Comparison of ENCODE assay signal across 26 cellular contexts in the genomic region with DNA sequence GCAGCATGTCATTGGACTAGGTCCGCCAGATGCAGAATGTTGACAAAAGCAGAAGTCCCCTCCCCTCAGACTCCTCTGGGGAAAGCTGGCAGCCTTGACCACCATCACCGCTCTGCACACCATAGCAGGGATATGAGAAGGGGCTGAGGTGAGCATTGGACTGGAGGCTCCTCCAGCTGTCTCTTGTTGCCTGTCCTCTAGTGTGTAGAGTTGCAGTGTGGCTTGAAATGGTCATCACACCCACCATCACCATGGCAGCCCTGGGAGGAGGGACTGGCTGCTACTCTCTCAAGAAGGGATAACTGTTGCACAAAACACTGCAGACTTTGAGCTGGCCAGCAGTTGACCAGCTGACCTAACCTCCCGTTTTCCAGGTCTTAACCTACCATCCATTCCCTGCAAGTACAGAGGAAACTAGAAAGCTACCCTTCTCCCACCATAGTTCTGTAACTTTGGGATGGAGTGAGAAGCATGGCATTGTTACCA. TPM values are rescaled to one million over a fixed set of nuclear protein-coding genes. Genes with fewer than 3 reads are reported as not detected.
"Had no signal": no experiment of that assay in that cellular context is flagged by ENCODE, and none has a peak within 500 bp of the region (broad histone marks: within the 10 kb centered on the region; RNA-seq: fewer than 3 reads in every experiment).

No MANE protein-coding gene starts in this region.

- H3K36me3 Mint-ChIP-seq: activated naive CD4-positive, alpha-beta T cell treated with anti-CD3 and anti-CD28 coated beads, Interleukin-2, amount 10 ng/mL, durations not matched to agents 7 days and 5 days; activated naive CD4-positive, alpha-beta T cell treated with anti-CD3 and anti-CD28 coated beads, Interleukin-2, amount 50 U/mL, for 72 hours; activated naive CD8-positive, alpha-beta T cell treated with anti-CD3 and anti-CD28 coated beads, Interleukin-2, amount 10 ng/mL, durations not matched to agents 7 days and 5 days; brain; WTC11 had no signal

- H3K27me3 ChIP-seq: ascending aorta, breast epithelium, cardiac muscle cell, colonic mucosa had no signal

- H3K4me3 ChIP-seq: ascending aorta, breast epithelium, cardiac muscle cell, colonic mucosa had no signal

- H3K4me1 Mint-ChIP-seq: activated naive CD4-positive, alpha-beta T cell treated with anti-CD3 and anti-CD28 coated beads, Interleukin-2, amount 10 ng/mL, durations not matched to agents 7 days and 5 days had no signal

- H3K9me3 Mint-ChIP-seq: activated CD4-positive, alpha-beta memory T cell treated with anti-CD3 and anti-CD28 coated beads, Interleukin-2, amount 10 ng/mL, durations not matched to agents 7 days and 5 days; activated CD4-positive, alpha-beta T cell treated with anti-CD3 and anti-CD28 coated beads, Interleukin-2, amount 10 ng/mL, durations not matched to agents 7 days and 5 days; activated naive CD4-positive, alpha-beta T cell treated with anti-CD3 and anti-CD28 coated beads, Interleukin-2, amount 10 ng/mL, durations not matched to agents 7 days and 5 days; activated naive CD4-positive, alpha-beta T cell treated with anti-CD3 and anti-CD28 coated beads, Interleukin-2, amount 50 U/mL, for 72 hours; activated naive CD8-positive, alpha-beta T cell treated with anti-CD3 and anti-CD28 coated beads, Interleukin-2, amount 10 ng/mL, durations not matched to agents 7 days and 5 days; activated T-cell treated with anti-CD3 and anti-CD28 coated beads, Interleukin-2, amount 50 U/mL, for 24 hours; activated T-cell treated with anti-CD3 and anti-CD28 coated beads, Interleukin-2, amount 50 U/mL, for 72 hours; brain; WTC11 had no signal

- H3K27ac ChIP-seq: ascending aorta, cardiac muscle cell, colonic mucosa had no signal

- H3K27ac Mint-ChIP-seq: activated CD4-positive, alpha-beta memory T cell treated with anti-CD3 and anti-CD28 coated beads, Interleukin-2, amount 10 ng/mL, durations not matched to agents 7 days and 5 days; activated CD4-positive, alpha-beta T cell treated with anti-CD3 and anti-CD28 coated beads, Interleukin-2, amount 10 ng/mL, durations not matched to agents 7 days and 5 days; activated naive CD4-positive, alpha-beta T cell treated with anti-CD3 and anti-CD28 coated beads, Interleukin-2, amount 10 ng/mL, durations not matched to agents 7 days and 5 days; activated naive CD4-positive, alpha-beta T cell treated with anti-CD3 and anti-CD28 coated beads, Interleukin-2, amount 50 U/mL, for 72 hours; activated naive CD8-positive, alpha-beta T cell treated with anti-CD3 and anti-CD28 coated beads, Interleukin-2, amount 10 ng/mL, durations not matched to agents 7 days and 5 days; activated T-cell treated with anti-CD3 and anti-CD28 coated beads, Interleukin-2, amount 50 U/mL, for 24 hours; brain; WTC11 had no signal

- DNase-seq: activated CD4-positive, alpha-beta memory T cell treated with anti-CD3 and anti-CD28 coated beads, Interleukin-2, amount 10 ng/mL, durations not matched to agents 7 days and 5 days; activated CD4-positive, alpha-beta T cell treated with anti-CD3 and anti-CD28 coated beads for 1 hour; activated CD4-positive, alpha-beta T cell treated with anti-CD3 and anti-CD28 coated beads for 4 hours; activated CD4-positive, alpha-beta T cell treated with anti-CD3 and anti-CD28 coated beads, Interleukin-2, amount 10 ng/mL, durations not matched to agents 7 days and 5 days; activated CD4-positive, alpha-beta T cell treated with anti-CD3 and anti-CD28 coated beads, Interleukin-2, amount 50 U/mL, for 4 hours; activated CD8-positive, alpha-beta memory T cell treated with anti-CD3 and anti-CD28 coated beads, Interleukin-2, amount 50 U/mL, for 48 hours; activated gamma-delta T cell; activated naive CD4-positive, alpha-beta T cell; activated naive CD4-positive, alpha-beta T cell treated with anti-CD3 and anti-CD28 coated beads, Interleukin-2, amount 10 ng/mL, durations not matched to agents 7 days and 5 days; activated naive CD8-positive, alpha-beta T cell treated with anti-CD3 and anti-CD28 coated beads, Interleukin-2, amount 10 ng/mL, durations not matched to agents 7 days and 5 days; activated T-cell treated with anti-CD3 and anti-CD28 coated beads for 4 hours; activated T-cell treated with anti-CD3 and anti-CD28 coated beads, Interleukin-2, amount 50 U/mL, for 24 hours; activated T-cell treated with anti-CD3 and anti-CD28 coated beads, Interleukin-2, amount 50 U/mL, for 72 hours; central memory CD4-positive, alpha-beta T cell; cerebellar nuclear complex; colonic mucosa; effector CD8-positive, alpha-beta T cell; head of caudate nucleus had no signal

- H3K4me3 Mint-ChIP-seq: activated CD4-positive, alpha-beta memory T cell treated with anti-CD3 and anti-CD28 coated beads, Interleukin-2, amount 10 ng/mL, durations not matched to agents 7 days and 5 days; activated CD4-positive, alpha-beta T cell treated with anti-CD3 and anti-CD28 coated beads, Interleukin-2, amount 10 ng/mL, durations not matched to agents 7 days and 5 days; activated naive CD4-positive, alpha-beta T cell treated with anti-CD3 and anti-CD28 coated beads, Interleukin-2, amount 10 ng/mL, durations not matched to agents 7 days and 5 days; activated naive CD8-positive, alpha-beta T cell treated with anti-CD3 and anti-CD28 coated beads, Interleukin-2, amount 10 ng/mL, durations not matched to agents 7 days and 5 days; activated T-cell treated with anti-CD3 and anti-CD28 coated beads, Interleukin-2, amount 50 U/mL, for 24 hours; brain; WTC11 had no signal

- ATAC-seq: esophagus mucosa, WTC11 had no signal

- H3K36me3 ChIP-seq: ascending aorta, breast epithelium, cardiac muscle cell, colonic mucosa had no signal

- H3K27me3 Mint-ChIP-seq: activated CD4-positive, alpha-beta memory T cell treated with anti-CD3 and anti-CD28 coated beads, Interleukin-2, amount 10 ng/mL, durations not matched to agents 7 days and 5 days had no signal

- H3K4me1 ChIP-seq: ascending aorta, breast epithelium, colonic mucosa had no signal

- H3K9me3 ChIP-seq: ascending aorta, breast epithelium, colonic mucosa had no signal

RNA-seq across cellular contexts. Expression of a gene that starts 38.3 kb away (rescaled TPM):
- total RNA-seq: dermis microvascular lymphatic vessel endothelial cell had no signal
